9 cellular contexts compared by ENCODE assay signal in the genomic region with DNA sequence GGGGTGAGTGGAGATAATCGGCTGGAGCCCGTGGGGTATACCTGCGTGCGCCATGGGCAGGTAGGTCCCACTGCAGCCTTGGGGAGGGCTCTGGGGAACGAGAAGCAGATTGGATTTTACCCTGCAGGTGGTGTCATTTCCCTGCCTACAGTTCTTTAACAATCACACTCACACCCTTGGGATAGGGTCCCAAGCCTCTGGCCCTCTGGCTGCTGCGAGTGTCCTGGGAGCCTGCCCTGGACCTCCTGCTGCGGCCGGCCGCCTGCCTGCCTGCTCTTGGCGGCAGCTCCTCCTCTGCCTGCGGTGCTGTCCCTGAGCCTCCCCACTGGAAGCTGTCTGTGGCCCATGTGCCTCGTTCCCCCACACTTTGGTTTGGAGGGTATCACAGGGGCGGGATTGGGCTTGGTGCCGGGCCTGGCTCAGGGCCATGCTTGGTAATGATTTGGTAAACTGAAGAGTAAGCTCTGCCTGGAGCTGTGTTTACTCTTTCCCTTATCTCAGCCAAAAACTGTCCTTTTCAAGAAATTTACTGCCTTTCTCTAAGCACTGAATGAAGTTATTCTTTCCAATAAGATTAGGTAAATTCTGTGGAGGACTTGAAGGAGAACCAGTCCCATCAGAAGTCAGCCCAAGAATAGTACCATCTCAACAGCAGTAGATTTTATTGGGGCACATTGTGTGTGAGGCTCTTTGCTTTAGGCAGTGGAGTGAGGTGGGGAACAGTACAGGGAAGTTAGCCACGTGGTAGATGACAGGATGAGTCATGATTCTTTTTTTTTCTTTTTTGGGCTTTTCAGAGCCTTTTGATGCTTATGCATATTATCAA. TPM values are rescaled to one million over a fixed set of nuclear protein-coding genes. Genes with fewer than 3 reads are reported as not detected.
A peak's percentile ranks its signal among the peaks of the same experiment; 100 is the strongest.
DNase-seq lines count a peak whose midpoint lies in the region; ATAC-seq, FAIRE-seq and TF ChIP-seq lines count a peak whose summit lies in the region.
"Had no signal": no experiment of that assay in that cellular context is flagged by ENCODE, and none has a peak within 500 bp of the region (broad histone marks: within the 10 kb centered on the region; RNA-seq: fewer than 3 reads in every experiment).

No MANE protein-coding gene starts in this region.

- H3K27me3 ChIP-seq in GM23338 (ENCODE audit: insufficient read depth) (no peaks in the 10 kb centered on the region), RWPE2 (ENCODE audit: insufficient read depth, poor library complexity, severe bottlenecking) (no peaks in the 10 kb centered on the region), small intestine (ENCODE audit: control insufficient read depth in 2 of 2, insufficient read depth in 2 of 2, low read length in 2 of 2) (no peaks in the 10 kb centered on the region)

- TF ChIP-seq CTCF in GM23338 (conservative IDR thresholded peaks at IDR 0.05; ENCODE audit: low read depth in 2 of 2) (no peak; a peak in 1 of 4 replicates), RWPE2 (IDR thresholded peaks at IDR 0.05; ENCODE audit: poor library complexity, severe bottlenecking) (no peak), fibroblast of villous mesenchyme (IDR thresholded peaks at IDR 0.05; ENCODE audit: insufficient read depth, low read depth, low read length) (no peak), glutamatergic neuron (IDR thresholded peaks at IDR 0.05; ENCODE audit: partially characterized antibody, unreplicated experiment) (no peak)

- peaks cover 22% of the 10 kb centered on the region for H4K20me1 ChIP-seq in GM23338 (replicated peaks; ENCODE audit: insufficient read depth)

- peaks cover 9% of the 10 kb centered on the region for H3K4me1 Mint-ChIP-seq in GM23338
- peaks cover 12% of the 10 kb centered on the region for H3K4me1 Mint-ChIP-seq in glutamatergic neuron (ENCODE audit: low read depth, unreplicated experiment)

- H2AFZ ChIP-seq in GM23338, result no peak overlapping the region

- H3K4me3 Mint-ChIP-seq in GM23338 (no peak overlapping the region), glutamatergic neuron (ENCODE audit: unreplicated experiment) (no peak overlapping the region)

- no peak overlapping the region for H3K4me3 ChIP-seq in GM23338
- no peak overlapping the region for H3K4me3 ChIP-seq in RWPE2 (ENCODE audit: severe bottlenecking)
- no peak overlapping the region for H3K4me3 ChIP-seq in fibroblast of villous mesenchyme (ENCODE audit: low read depth, low read length)
- H3K4me3 ChIP-seq in small intestine (ENCODE audit: low read depth in 1 of 2, low read length in 2 of 2), result no peak overlapping the region

- ATAC-seq in GM23338 (peak; percentile 82), RWPE2 (ENCODE audit: low read depth) (peak; percentile 61), GM21360 (IDR thresholded peaks at IDR 0.05; ENCODE audit: unreplicated experiment) (no peak)
- ATAC-seq: HCT116 had no signal

- H3K4me2 ChIP-seq in GM23338, result no peak overlapping the region

- H3K36me3 ChIP-seq in GM23338 (ENCODE audit: insufficient read depth), result no peaks in the 10 kb centered on the region
- H3K36me3 ChIP-seq in RWPE2 (ENCODE audit: low read depth), result peaks cover 10% of the 10 kb centered on the region
- H3K36me3 ChIP-seq in small intestine (ENCODE audit: control insufficient read depth in 2 of 2, insufficient read depth in 2 of 2, low read length in 2 of 2), result no peaks in the 10 kb centered on the region

- DNase-seq in GM23338 (ENCODE audit: low spot score), result peak; percentile 31
- peak; percentile 38 for DNase-seq in RWPE2 (ENCODE audit: low spot score)
- DNase-seq in fibroblast of villous mesenchyme (ENCODE audit: low read depth), result peak; percentile 65
- DNase-seq in small intestine, result peak; percentile 24
- no peak for DNase-seq in glutamatergic neuron
- DNase-seq in activated CD4-positive, alpha-beta T cell treated with anti-CD3 and anti-CD28 coated beads for 48 hours, result no peak
- no peak for DNase-seq in NCI-H1930 (lab: John Stamatoyannopoulos, UW)

- H3K4me1 ChIP-seq in GM23338 (ENCODE audit: insufficient read depth), result no peaks in the 10 kb centered on the region
- H3K4me1 ChIP-seq in RWPE2 (ENCODE audit: insufficient read depth, poor library complexity, severe bottlenecking), result peaks cover 10% of the 10 kb centered on the region
- H3K4me1 ChIP-seq in small intestine (ENCODE audit: control insufficient read depth in 2 of 2, insufficient read depth in 1 of 2, low read depth in 1 of 2, low read length in 1 of 2), result no peaks in the 10 kb centered on the region

- no peak for FAIRE-seq in small intestine (lab: Jason Lieb, UNC)

- H3K27ac Mint-ChIP-seq in GM23338 (0 out of 2 replicates have a peak overlapping the region, but pooled peaks have one; percentile 3), glutamatergic neuron (ENCODE audit: unreplicated experiment) (no peak overlapping the region)

- peaks cover 47% of the 10 kb centered on the region for H3K79me2 ChIP-seq in GM23338 (replicated peaks; ENCODE audit: insufficient read depth)

- 30 to 60% (median 52%) methylated on average over 15 of the region's 15 CpGs for WGBS in small intestine, 3 donors

- no peaks in the 10 kb centered on the region for H3K9me2 ChIP-seq in GM23338 (ENCODE audit: insufficient read depth)

- H3K36me3 Mint-ChIP-seq in GM23338 (ENCODE audit: low read depth), result peaks cover 3% of the 10 kb centered on the region; the same call in 2 of the 3 replicates
- peaks cover 20% of the 10 kb centered on the region for H3K36me3 Mint-ChIP-seq in glutamatergic neuron (ENCODE audit: unreplicated experiment)

- no peak overlapping the region for H3K27ac ChIP-seq in GM23338 (ENCODE audit: low read depth)
- peak overlapping the region; percentile 35 for H3K27ac ChIP-seq in RWPE2 (ENCODE audit: poor library complexity, severe bottlenecking)
- H3K27ac ChIP-seq in small intestine (ENCODE audit: low read depth in 1 of 2, low read length in 1 of 2), result peak overlapping the region; percentile 39 to 78

- no peaks in the 10 kb centered on the region for H3F3A ChIP-seq in GM23338 (replicated peaks; ENCODE audit: low read depth)

- peaks cover 3% of the 10 kb centered on the region for H3K27me3 Mint-ChIP-seq in GM23338 (ENCODE audit: insufficient read depth, low read depth, poor library complexity)
- H3K27me3 Mint-ChIP-seq in glutamatergic neuron (ENCODE audit: unreplicated experiment), result no peaks in the 10 kb centered on the region

- no peaks in the 10 kb centered on the region for H3K9me3 Mint-ChIP-seq in GM23338
- peaks cover 6% of the 10 kb centered on the region for H3K9me3 Mint-ChIP-seq in glutamatergic neuron (ENCODE audit: unreplicated experiment)

- H3K9me3 ChIP-seq in RWPE2 (ENCODE audit: severe bottlenecking) (no peaks in the 10 kb centered on the region), small intestine (ENCODE audit: control insufficient read depth, low read depth) (no peaks in the 10 kb centered on the region)

TF ChIP-seq in GM23338, 12 proteins besides CTCF, POLR2A, EP300 and RAD21 (continues in another document):
- TF ChIP-seq POLR2AphosphoS5 (IDR thresholded peaks at IDR 0.05; ENCODE audit: low read depth), result no peak
- no peak for TF ChIP-seq CREB1 (CRISPR knock-in tag; IDR thresholded peaks at IDR 0.05; ENCODE audit: low read depth)
- TF ChIP-seq EZH2 (IDR thresholded peaks at IDR 0.05; ENCODE audit: low read depth, unreplicated experiment), result no peak
- no peak for TF ChIP-seq STAT1 (IDR thresholded peaks at IDR 0.05; ENCODE audit: unreplicated experiment)
- no peak for TF ChIP-seq ZNF331 (CRISPR knock-in tag; IDR thresholded peaks at IDR 0.05; ENCODE audit: low read depth)

RNA-seq across cellular contexts. Expression of a gene that starts 53.7 kb away (rescaled TPM):
- total RNA-seq in GM23338 (2014; rRNA removed; shearing (Covaris generic)), result 10.7 and 13.3 TPM in 2 replicates
- polyA plus RNA-seq in GM23338 (2016; fragmentation: Nextera tagmentation; extraction: Ambion mirVana), result 9.0 and 9.6 TPM in 2 replicates
- total RNA-seq in fibroblast of villous mesenchyme, result 12.5 and 14.5 TPM in 2 replicates
- 10 to 100 TPM; 17.7 to 23.0 (median 18.9) TPM for polyA plus RNA-seq in small intestine
- 23.0 TPM for total RNA-seq in glutamatergic neuron (ENCODE audit: unreplicated experiment)

Comparison
In these comparisons a context has a peak if more than half of its experiments do, and no peak if none do; other contexts are left out.
1. DNase-seq: peak in GM23338 (single experiment), RWPE2 (single experiment), fibroblast of villous mesenchyme (single experiment) and small intestine (single experiment); none in glutamatergic neuron (single experiment), activated CD4-positive, alpha-beta T cell treated with anti-CD3 and anti-CD28 coated beads for 48 hours (single experiment) and NCI-H1930 (0 of 2).